In genomic region chr17:72295916-72296315, GRCh38 we compare ENCODE assay signal across 15 cellular contexts.
DNase-seq lines count a peak whose midpoint lies in the region; ATAC-seq, FAIRE-seq and TF ChIP-seq lines count a peak whose summit lies in the region.
"Had no signal": no experiment of that assay in that cellular context is flagged by ENCODE, and none has a peak within 500 bp of the region (broad histone marks: within the 10 kb centered on the region; RNA-seq: fewer than 3 reads in every experiment).

No MANE protein-coding gene starts in this region.

- H3K27ac Mint-ChIP-seq in astrocyte (ENCODE audit: unreplicated experiment) (peak overlapping the region; percentile 34), HFFc6 (no peak overlapping the region), immature natural killer cell (no peak overlapping the region)
- H3K27ac Mint-ChIP-seq: CD4-positive, alpha-beta memory T cell had no signal

- H3K27me3 Mint-ChIP-seq in astrocyte (ENCODE audit: low read depth, unreplicated experiment) = peaks cover 3% of the 10 kb centered on the region
- peaks cover 17% of the 10 kb centered on the region for H3K27me3 Mint-ChIP-seq in HFFc6 (ENCODE audit: insufficient read depth)
- H3K27me3 Mint-ChIP-seq in immature natural killer cell (ENCODE audit: low read depth in 3 of 3) = no peaks in the 10 kb centered on the region

- H3K79me2 ChIP-seq in astrocyte (ENCODE audit: insufficient read depth, low read length) = no peaks in the 10 kb centered on the region

- H3K9me3 ChIP-seq in astrocyte (ENCODE audit: insufficient read depth, low read depth, low read length) = no peaks in the 10 kb centered on the region
- H3K9me3 ChIP-seq: BE2C had no signal

- TF ChIP-seq CTCF in astrocyte (IDR thresholded peaks at IDR 0.05; ENCODE audit: insufficient read depth, low read depth, low read length) (no peak), HFFc6 (IDR thresholded peaks at IDR 0.05) (no peak)

- H3K36me3 Mint-ChIP-seq in astrocyte (ENCODE audit: low read depth, unreplicated experiment) (no peaks in the 10 kb centered on the region), HFFc6 (ENCODE audit: low read depth) (no peaks in the 10 kb centered on the region), immature natural killer cell (no peaks in the 10 kb centered on the region)
- H3K36me3 Mint-ChIP-seq: CD4-positive, alpha-beta memory T cell had no signal

- H3K9ac ChIP-seq in astrocyte (ENCODE audit: low read length) = no peak overlapping the region

- peaks cover 19% of the 10 kb centered on the region for H3K4me1 Mint-ChIP-seq in astrocyte (ENCODE audit: low read depth, unreplicated experiment)
- H3K4me1 Mint-ChIP-seq in HFFc6 (ENCODE audit: low read depth) = peaks cover 15% of the 10 kb centered on the region
- H3K4me1 Mint-ChIP-seq in immature natural killer cell = no peaks in the 10 kb centered on the region
- H3K4me1 Mint-ChIP-seq: CD4-positive, alpha-beta memory T cell had no signal

- no peak overlapping the region for H2AFZ ChIP-seq in astrocyte (ENCODE audit: low read depth, low read length)

- DNase-seq in MV-4-11 (lab: John Stamatoyannopoulos, UW) (peak; percentile 21), astrocyte (ENCODE audit: low read depth) (peak; percentile 3), OCI-M2 (lab: John Stamatoyannopoulos, UW; ENCODE audit: unreplicated experiment) (no peak), HFFc6 (no peak), immature natural killer cell (no peak)
- DNase-seq in stimulated activated CD4-positive, alpha-beta T cell treated with anti-CD3 and anti-CD28 coated beads, Interleukin-2, amount 100 ng/mL, for 48 hours = no peak
- DNase-seq: BE2C; CD4-positive, alpha-beta memory T cell; DMS79; HCEC 1CT had no signal

- no peaks in the 10 kb centered on the region for H3K36me3 ChIP-seq in astrocyte (ENCODE audit: insufficient read depth, low read length)
- H3K36me3 ChIP-seq: BE2C had no signal

- no peak overlapping the region for H3K4me3 ChIP-seq in astrocyte (ENCODE audit: insufficient read depth, low read depth, low read length)
- H3K4me3 ChIP-seq: GM12878 had no signal

- H3K9me3 Mint-ChIP-seq in astrocyte (ENCODE audit: unreplicated experiment) (no peaks in the 10 kb centered on the region), HFFc6 (no peaks in the 10 kb centered on the region), immature natural killer cell (peaks cover 0 to 6% (median 0%) of the 10 kb centered on the region in 6 donors)

- ATAC-seq in esophagus mucosa = peak; percentile 47
- ATAC-seq: GM12878 had no signal

- H3K4me3 Mint-ChIP-seq in astrocyte (ENCODE audit: unreplicated experiment) = no peak overlapping the region
- no peak overlapping the region for H3K4me3 Mint-ChIP-seq in HFFc6
- no peak overlapping the region for H3K4me3 Mint-ChIP-seq in immature natural killer cell
- H3K4me3 Mint-ChIP-seq: CD4-positive, alpha-beta memory T cell had no signal

- H3K4me1 ChIP-seq in astrocyte (ENCODE audit: insufficient read depth, low read length) = peaks cover 17% of the 10 kb centered on the region

- H3K27ac ChIP-seq in astrocyte (ENCODE audit: low read depth, low read length) = no peak overlapping the region
- H3K27ac ChIP-seq: C4-2B had no signal

- no peak overlapping the region for H3K4me2 ChIP-seq in astrocyte (ENCODE audit: low read length)

- FAIRE-seq in astrocyte (lab: Jason Lieb, UNC) = no peak
- FAIRE-seq: A204.1, GM12878, GM18507 had no signal

- no peaks in the 10 kb centered on the region for H4K20me1 ChIP-seq in astrocyte (ENCODE audit: insufficient read depth, low read length)

- H3K27me3 ChIP-seq in astrocyte (ENCODE audit: insufficient read depth, low read length) = no peaks in the 10 kb centered on the region
- H3K27me3 ChIP-seq: BE2C had no signal

Comparison
In these comparisons a context has a peak if more than half of its experiments do, and no peak if none do; other contexts are left out.
1. DNase-seq: peak in MV-4-11 (single experiment) and astrocyte (single experiment); none in OCI-M2 (single experiment), stimulated activated CD4-positive, alpha-beta T cell treated with anti-CD3 and anti-CD28 coated beads, Interleukin-2, amount 100 ng/mL, for 48 hours (0 of 2), HFFc6 (single experiment) and immature natural killer cell (0 of 3).